ENCODE assay signal across 9 cellular contexts in genomic region chr7:923108-924041, GRCh38. TPM values are rescaled to one million over a fixed set of nuclear protein-coding genes. Genes with fewer than 3 reads are reported as not detected.
A peak's percentile ranks its signal among the peaks of the same experiment; 100 is the strongest.
DNase-seq lines count a peak whose midpoint lies in the region; ATAC-seq lines count a peak whose summit lies in the region.
"Had no signal": no experiment of that assay in that cellular context is flagged by ENCODE, and none has a peak within 500 bp of the region (broad histone marks: within the 10 kb centered on the region; RNA-seq: fewer than 3 reads in every experiment).

No MANE protein-coding gene starts in this region.

- peak overlapping the region; percentile 88 to 91 (median 90) for H3K4me3 Mint-ChIP-seq in immature natural killer cell

- DNase-seq in SHP77 (lab: John Stamatoyannopoulos, UW) (peak; percentile 25 to 70), SHP77 treated with DMSO at 0.1 percent for 48 hours (lab: John Stamatoyannopoulos, UW) (no peak), SIG-M5 (lab: John Stamatoyannopoulos, UW) (peak; percentile 60), activated gamma-delta T cell treated with Interleukin-2 at 50 U/mL for 16 hours (peak; percentile 94), immature natural killer cell (peak; percentile 95 to 97 (median 95)), NCI-H446 treated with DMSO at 0.1 percent for 48 hours (lab: John Stamatoyannopoulos, UW) (no peak)
- peak; percentile 94 for DNase-seq in stimulated activated CD4-positive, alpha-beta T cell treated with anti-CD3 and anti-CD28 coated beads, Interleukin-4, amount 100 ng/mL, for 24 hours

- peak overlapping the region; percentile 90 to 100 (median 99) for H3K27ac Mint-ChIP-seq in immature natural killer cell

- ATAC-seq in HG03097 (IDR thresholded peaks at IDR 0.05; ENCODE audit: low FRiP score, unreplicated experiment), result peak; percentile 82

- H3K36me3 Mint-ChIP-seq in immature natural killer cell, result no peaks in the 10 kb centered on the region

- peaks cover 58% of the 10 kb centered on the region in 2 donors for H3K4me1 Mint-ChIP-seq in immature natural killer cell

- H3K9me3 Mint-ChIP-seq in immature natural killer cell, result no peaks in the 10 kb centered on the region

- H3K27me3 Mint-ChIP-seq in immature natural killer cell (ENCODE audit: low read depth in 3 of 3), result peaks cover 14 to 31% (median 21%) of the 10 kb centered on the region in 3 donors

RNA-seq across cellular contexts. Expression of gene ADAP1, which starts 31.1 kb away (rescaled TPM):
- 10 to 100 TPM; 49.7 to 72.1 (median 55.1) TPM for polyA plus RNA-seq in immature natural killer cell

RNA-seq across cellular contexts. Expression of gene GET4, which starts 47.0 kb away (rescaled TPM):
- polyA plus RNA-seq in immature natural killer cell, result 10 to 100 TPM; 25.3 to 35.6 (median 25.5) TPM

RNA-seq across cellular contexts. Expression of gene COX19, which starts 52.0 kb away (rescaled TPM):
- 10 to 100 TPM; 12.7 to 24.0 (median 18.1) TPM for polyA plus RNA-seq in immature natural killer cell

RNA-seq across cellular contexts. Expression of gene CYP2W1, which starts 59.6 kb away (rescaled TPM):
- not detected for polyA plus RNA-seq in immature natural killer cell
- polyA plus RNA-seq: BJ had no signal

Comparison
In these comparisons a context has a peak if more than half of its experiments do, and no peak if none do; other contexts are left out.
1. DNase-seq: peak in SHP77 (2 of 2), SIG-M5 (single experiment), activated gamma-delta T cell treated with Interleukin-2 at 50 U/mL for 16 hours (single experiment), immature natural killer cell (3 of 3) and stimulated activated CD4-positive, alpha-beta T cell treated with anti-CD3 and anti-CD28 coated beads, Interleukin-4, amount 100 ng/mL, for 24 hours (single experiment); none in SHP77 treated with DMSO at 0.1 percent for 48 hours (single experiment) and NCI-H446 treated with DMSO at 0.1 percent for 48 hours (single experiment).